32 cellular contexts compared by ENCODE assay signal in the genomic region with DNA sequence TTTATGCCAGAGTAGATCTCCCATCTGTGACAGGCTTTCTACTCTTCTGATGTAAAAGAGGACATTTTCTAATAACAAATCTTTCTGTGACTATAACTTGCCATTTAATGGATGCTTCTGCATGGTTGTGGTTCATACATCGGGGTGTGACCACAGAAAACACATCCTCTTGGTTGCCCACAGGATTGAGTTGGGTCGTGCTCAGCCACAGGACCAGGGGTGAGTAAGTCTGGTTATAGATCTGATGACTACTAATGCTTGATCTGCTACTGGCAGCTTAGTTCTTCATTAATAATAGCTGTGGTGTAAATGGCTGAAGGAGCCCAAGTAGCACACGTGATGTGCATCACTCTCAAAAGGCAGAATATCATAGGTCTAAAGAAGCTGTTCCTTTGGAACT.
"Had no signal": no experiment of that assay in that cellular context is flagged by ENCODE, and none has a peak within 500 bp of the region (broad histone marks: within the 10 kb centered on the region; RNA-seq: fewer than 3 reads in every experiment).

No MANE protein-coding gene starts in this region.

- H3K27ac ChIP-seq: adrenal gland, body of pancreas, brain microvascular endothelial cell, cardiac muscle cell, VCaP had no signal

- H3K36me3 ChIP-seq: adrenal gland, brain microvascular endothelial cell, cardiac muscle cell had no signal

- H3K4me3 ChIP-seq: adrenal gland, body of pancreas, cardiac muscle cell had no signal

- H3K9me3 ChIP-seq: adrenal gland, body of pancreas had no signal

- DNase-seq: activated B cell treated with CpG ODN at 0.5 μM for 24 hours; activated CD4-positive, alpha-beta memory T cell treated with anti-CD3 and anti-CD28 coated beads for 36 hours; activated CD4-positive, alpha-beta T cell treated with anti-CD3 and anti-CD28 coated beads for 4 hours; activated CD4-positive, alpha-beta T cell treated with anti-CD3 and anti-CD28 coated beads, Interleukin-2, amount 10 ng/mL, durations not matched to agents 7 days and 5 days; activated CD4-positive, alpha-beta T cell treated with anti-CD3 and anti-CD28 coated beads, Interleukin-2, amount 50 U/mL, for 4 hours; activated CD4-positive, CD25-positive, alpha-beta regulatory T cell treated with anti-CD3 and anti-CD28 coated beads, Interleukin-2, amount 50 U/mL, for 72 hours; activated CD8-positive, alpha-beta memory T cell treated with anti-CD3 and anti-CD28 coated beads, Interleukin-2, amount 50 U/mL, for 4 hours; activated CD8-positive, alpha-beta T cell treated with anti-CD3 and anti-CD28 coated beads for 36 hours; activated effector memory CD4-positive, alpha-beta T cell treated with anti-CD3 and anti-CD28 coated beads, Interleukin-2, amount 50 U/mL, for 16 hours; activated gamma-delta T cell treated with Interleukin-2 at 50 U/mL for 16 hours; activated naive CD4-positive, alpha-beta T cell; activated naive CD4-positive, alpha-beta T cell treated with anti-CD3 and anti-CD28 coated beads for 36 hours; activated naive CD4-positive, alpha-beta T cell treated with anti-CD3 and anti-CD28 coated beads, Interleukin-2, amount 50 U/mL, for 16 hours; activated naive CD8-positive, alpha-beta T cell treated with anti-CD3 and anti-CD28 coated beads for 36 hours; activated T-cell treated with anti-CD3 and anti-CD28 coated beads for 4 hours; activated T-cell treated with anti-CD3 and anti-CD28 coated beads, Interleukin-2, amount 50 U/mL, for 1 hour; activated T-cell treated with anti-CD3 and anti-CD28 coated beads, Interleukin-2, amount 50 U/mL, for 4 hours; activated T-cell treated with anti-CD3 and anti-CD28 coated beads, Interleukin-2, amount 50 U/mL, for 72 hours; adrenal gland; amniotic stem cell; aorta; body of pancreas; brain microvascular endothelial cell; caudate nucleus; cerebellar nuclear complex; T-helper 1 cell; T-helper 2 cell; T-helper 9 cell had no signal

- ATAC-seq: activated CD8-positive, alpha-beta T cell treated with anti-CD3 and anti-CD28 coated beads for 36 hours; activated naive CD4-positive, alpha-beta T cell treated with anti-CD3 and anti-CD28 coated beads, Interleukin-2, amount 50 U/mL, for 72 hours; activated T-cell treated with anti-CD3 and anti-CD28 coated beads, Interleukin-2, amount 50 U/mL, for 4 hours; activated T-cell treated with anti-CD3 and anti-CD28 coated beads, Interleukin-2, amount 50 U/mL, for 72 hours; activated T-helper 17 cell treated with anti-CD3 and anti-CD28 coated beads, Interleukin-2, amount 50 U/mL, for 72 hours had no signal

- H3K4me1 ChIP-seq: adrenal gland had no signal

- H3K27me3 ChIP-seq: adrenal gland, body of pancreas, brain microvascular endothelial cell, cardiac muscle cell had no signal
